Comparison of ENCODE assay signal across 17 cellular contexts in genomic region chr7:77569514-77570232, GRCh38. TPM values are rescaled to one million over a fixed set of nuclear protein-coding genes. Genes with fewer than 3 reads are reported as not detected.
DNase-seq lines count a peak whose midpoint lies in the region; ATAC-seq and TF ChIP-seq lines count a peak whose summit lies in the region.
"Had no signal": no experiment of that assay in that cellular context is flagged by ENCODE, and none has a peak within 500 bp of the region (broad histone marks: within the 10 kb centered on the region; RNA-seq: fewer than 3 reads in every experiment).

No MANE protein-coding gene starts in this region.

- H3K27me3 Mint-ChIP-seq in endothelial cell (ENCODE audit: unreplicated experiment) = peaks cover 4% of the 10 kb centered on the region
- H3K27me3 Mint-ChIP-seq: T-cell had no signal

- no peak overlapping the region for H3K4me3 Mint-ChIP-seq in endothelial cell (ENCODE audit: unreplicated experiment)
- H3K4me3 Mint-ChIP-seq: activated T-helper 1 cell treated with anti-CD3 and anti-CD28 coated beads, Interleukin-12 subunit alpha, Interleukin-12 subunit beta, Interleukin-2, Interleukin-4 antibody, amounts not matched to agents 30 ng/mL and 10 ng/mL and 1 ng/mL, durations not matched to agents 14 hours and 24 hours and 36 hours; T-cell had no signal

- peak overlapping the region; percentile 91 for H3K27ac ChIP-seq in GM23248
- H3K27ac ChIP-seq in spleen = peak overlapping the region in 7 of 8 donors; percentile 55 to 81 (median 67)
- H3K27ac ChIP-seq: BLaER1, Peyer's patch, testis had no signal

- H3K27ac Mint-ChIP-seq in endothelial cell (ENCODE audit: unreplicated experiment) = no peak overlapping the region
- H3K27ac Mint-ChIP-seq: activated T-helper 1 cell treated with anti-CD3 and anti-CD28 coated beads, Interleukin-12 subunit alpha, Interleukin-12 subunit beta, Interleukin-2, Interleukin-4 antibody, amounts not matched to agents 30 ng/mL and 10 ng/mL and 1 ng/mL, durations not matched to agents 14 hours and 24 hours and 36 hours; T-cell had no signal

- peaks cover 40% of the 10 kb centered on the region for H3K36me3 ChIP-seq in GM23248 (ENCODE audit: low read depth)
- peaks cover 0 to 39% (median 19%) of the 10 kb centered on the region in 6 donors for H3K36me3 ChIP-seq in spleen

- H3K9me3 ChIP-seq in GM23248 (ENCODE audit: low read depth) (no peaks in the 10 kb centered on the region), spleen (no peaks in the 10 kb centered on the region)
- H3K9me3 ChIP-seq: BLaER1, Peyer's patch, testis had no signal

- H3F3A ChIP-seq in GM23248 (ENCODE audit: insufficient read depth) = peaks cover 70% of the 10 kb centered on the region

- TF ChIP-seq CTCF in fibroblast of the aortic adventitia (IDR thresholded peaks at IDR 0.05; ENCODE audit: insufficient read depth, low read length) (no peak), spleen (IDR thresholded peaks at IDR 0.05 in 8 of 11, conservative IDR thresholded peaks at IDR 0.05 in 3 of 11) (no peak), endothelial cell (IDR thresholded peaks at IDR 0.05; ENCODE audit: unreplicated experiment) (no peak), GM10248 (IDR thresholded peaks at IDR 0.05; ENCODE audit: control extremely low read depth, extremely low read depth, low read depth, missing control alignments) (no peak)

- in situ Hi-C loops in GM23248 (cut with MboI) = no loop called here

- H3K36me3 Mint-ChIP-seq in endothelial cell (ENCODE audit: low read depth, unreplicated experiment) = peaks cover 14% of the 10 kb centered on the region

- POLR2A ChIA-PET in GM10248 (lab: Yijun Ruan, JAX) = no interaction called here

- no peak for TF ChIP-seq POLR2A in spleen (IDR thresholded peaks at IDR 0.05)

- intact Hi-C loops in spleen (cut with DNase I; ENCODE audit: low total_unique reads) = no loop called here

- CTCF ChIA-PET in GM10248 (lab: Yijun Ruan, JAX) = no interaction called here

- H3K4me1 ChIP-seq in GM23248 (ENCODE audit: insufficient read depth) = peaks cover 57% of the 10 kb centered on the region
- peaks cover 5 to 94% (median 56%) of the 10 kb centered on the region in 6 donors for H3K4me1 ChIP-seq in spleen
- H3K4me1 ChIP-seq: testis had no signal

- no peak overlapping the region for H2AFZ ChIP-seq in GM23248

- peaks cover 21% of the 10 kb centered on the region for H3K4me1 Mint-ChIP-seq in endothelial cell (ENCODE audit: unreplicated experiment)

- H3K9me2 ChIP-seq in GM23248 (ENCODE audit: insufficient read depth) = peaks cover 3% of the 10 kb centered on the region; the same call in 1 of the 2 replicates

- ATAC-seq in SK-N-SH treated with all-trans-retinoic acid at 6 μM for 48 hours = 0 out of 3 replicates have a peak, but pooled peaks have one; percentile 21
- ATAC-seq: T-cell had no signal

- H3K9me3 Mint-ChIP-seq in endothelial cell (ENCODE audit: unreplicated experiment) = no peaks in the 10 kb centered on the region
- H3K9me3 Mint-ChIP-seq: activated T-helper 1 cell treated with anti-CD3 and anti-CD28 coated beads, Interleukin-12 subunit alpha, Interleukin-12 subunit beta, Interleukin-2, Interleukin-4 antibody, amounts not matched to agents 30 ng/mL and 10 ng/mL and 1 ng/mL, durations not matched to agents 14 hours and 24 hours and 36 hours; T-cell had no signal

- H3K4me2 ChIP-seq in GM23248 (ENCODE audit: unreplicated experiment) = peak overlapping the region; percentile 77
- H3K4me2 ChIP-seq: BLaER1 had no signal

- no peaks in the 10 kb centered on the region for H3K27me3 ChIP-seq in GM23248 (replicated peaks; ENCODE audit: insufficient read depth)
- no peaks in the 10 kb centered on the region for H3K27me3 ChIP-seq in spleen (replicated peaks in 1 of 7)
- H3K27me3 ChIP-seq: BLaER1, Peyer's patch, testis had no signal

- 75% methylated on average over 8 of the region's 8 CpGs for WGBS in GM23248 (ENCODE audit: low coverage in 1 of 2, low lambda C conversion rate in 2 of 2, missing lambda C conversion rate in 2 of 2), 2 experiments
- WGBS in spleen, 5 donors = 77 to 86% (median 81%) methylated on average over 8 of the region's 8 CpGs

- H3K9ac ChIP-seq in GM23248 = peak overlapping the region; percentile 60
- H3K9ac ChIP-seq: BLaER1 had no signal

- H3K79me2 ChIP-seq in GM23248 (ENCODE audit: insufficient read depth) = peaks cover 95% of the 10 kb centered on the region

- no peaks in the 10 kb centered on the region for H4K20me1 ChIP-seq in GM23248 (ENCODE audit: insufficient read depth)

- peak overlapping the region; percentile 32; the same call in 1 of the 2 replicates for H3K4me3 ChIP-seq in GM23248
- H3K4me3 ChIP-seq in fibroblast of the aortic adventitia (ENCODE audit: low read depth, low read length) = no peak overlapping the region
- H3K4me3 ChIP-seq in spleen = no peak overlapping the region
- H3K4me3 ChIP-seq: BLaER1, Peyer's patch, testis had no signal

- DNase-seq in GM23248 = peak; percentile 28
- DNase-seq in fibroblast of the aortic adventitia (ENCODE audit: low read depth) = peak; percentile 33
- DNase-seq in spleen = no peak
- DNase-seq in endothelial cell (ENCODE audit: low spot score) = no peak
- no peak for DNase-seq in GM10248 (ENCODE audit: extremely low spot score)
- DNase-seq in cortex of kidney (lab: John Stamatoyannopoulos, UW) = no peak
- DNase-seq: activated CD4-positive, alpha-beta T cell treated with anti-CD3 and anti-CD28 coated beads, Interleukin-2, amount 50 U/mL, for 48 hours; central memory CD4-positive, alpha-beta T cell; NCI-H1105; NCI-H774; Peyer's patch; stimulated activated CD4-positive, alpha-beta T cell treated with anti-CD3 and anti-CD28 coated beads, Interleukin-2, amount 100 ng/mL, for 48 hours; T-cell; testis had no signal

TF ChIP-seq in SK-N-SH treated with all-trans-retinoic acid at 6 μM for 48 hours, 23 proteins besides CTCF, POLR2A, EP300 and RAD21:
- TF ChIP-seq, protein P1, sequence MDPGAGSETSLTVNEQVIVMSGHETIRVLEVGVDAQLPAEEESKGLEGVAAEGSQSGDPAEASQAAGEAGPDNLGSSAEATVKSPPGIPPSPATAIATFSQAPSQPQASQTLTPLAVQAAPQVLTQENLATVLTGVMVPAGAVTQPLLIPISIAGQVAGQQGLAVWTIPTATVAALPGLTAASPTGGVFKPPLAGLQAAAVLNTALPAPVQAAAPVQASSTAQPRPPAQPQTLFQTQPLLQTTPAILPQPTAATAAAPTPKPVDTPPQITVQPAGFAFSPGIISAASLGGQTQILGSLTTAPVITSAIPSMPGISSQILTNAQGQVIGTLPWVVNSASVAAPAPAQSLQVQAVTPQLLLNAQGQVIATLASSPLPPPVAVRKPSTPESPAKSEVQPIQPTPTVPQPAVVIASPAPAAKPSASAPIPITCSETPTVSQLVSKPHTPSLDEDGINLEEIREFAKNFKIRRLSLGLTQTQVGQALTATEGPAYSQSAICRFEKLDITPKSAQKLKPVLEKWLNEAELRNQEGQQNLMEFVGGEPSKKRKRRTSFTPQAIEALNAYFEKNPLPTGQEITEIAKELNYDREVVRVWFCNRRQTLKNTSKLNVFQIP (CRISPR knock-in tag; IDR thresholded peaks at IDR 0.05; ENCODE audit: borderline replicate concordance, low read depth) = no peak
- TF ChIP-seq, protein P2, sequence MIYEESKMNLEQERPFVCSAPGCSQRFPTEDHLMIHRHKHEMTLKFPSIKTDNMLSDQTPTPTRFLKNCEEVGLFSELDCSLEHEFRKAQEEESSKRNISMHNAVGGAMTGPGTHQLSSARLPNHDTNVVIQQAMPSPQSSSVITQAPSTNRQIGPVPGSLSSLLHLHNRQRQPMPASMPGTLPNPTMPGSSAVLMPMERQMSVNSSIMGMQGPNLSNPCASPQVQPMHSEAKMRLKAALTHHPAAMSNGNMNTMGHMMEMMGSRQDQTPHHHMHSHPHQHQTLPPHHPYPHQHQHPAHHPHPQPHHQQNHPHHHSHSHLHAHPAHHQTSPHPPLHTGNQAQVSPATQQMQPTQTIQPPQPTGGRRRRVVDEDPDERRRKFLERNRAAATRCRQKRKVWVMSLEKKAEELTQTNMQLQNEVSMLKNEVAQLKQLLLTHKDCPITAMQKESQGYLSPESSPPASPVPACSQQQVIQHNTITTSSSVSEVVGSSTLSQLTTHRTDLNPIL (CRISPR knock-in tag; IDR thresholded peaks at IDR 0.05; ENCODE audit: low read depth) = no peak
- TF ChIP-seq GLIS3 (CRISPR knock-in tag; IDR thresholded peaks at IDR 0.05) = no peak
- no peak for TF ChIP-seq ZNF8 (CRISPR knock-in tag; IDR thresholded peaks at IDR 0.05)
- TF ChIP-seq ZFP30 (CRISPR knock-in tag; IDR thresholded peaks at IDR 0.05) = no peak
- TF ChIP-seq ZC3H10 (CRISPR knock-in tag; IDR thresholded peaks at IDR 0.05) = no peak
- no peak for TF ChIP-seq BACH2 (CRISPR knock-in tag; IDR thresholded peaks at IDR 0.05; ENCODE audit: borderline replicate concordance)
- no peak for TF ChIP-seq OSR1 (CRISPR knock-in tag; IDR thresholded peaks at IDR 0.05)
- no peak for TF ChIP-seq TOX (CRISPR knock-in tag; IDR thresholded peaks at IDR 0.05; ENCODE audit: borderline replicate concordance)
- TF ChIP-seq ZNF565 (CRISPR knock-in tag; conservative IDR thresholded peaks at IDR 0.05; ENCODE audit: low read depth) = no peak
TF ChIP-seq in SK-N-SH treated with all-trans-retinoic acid at 6 μM for 48 hours: peak in this region for 0.

RNA-seq across cellular contexts. Expression of gene PTPN12, which starts 32.6 kb away (rescaled TPM):
- total RNA-seq in GM23248 (2014; rRNA removed; shearing (Covaris generic)) = 24.9 and 25.6 TPM in 2 replicates
- polyA plus RNA-seq in GM23248 (2016; fragmentation: Nextera tagmentation; extraction: Ambion mirVana) (18.7 and 21.7 TPM in 2 replicates), spleen (10 to 100 TPM; 32.1 to 53.5 (median 36.6) TPM)
- total RNA-seq in fibroblast of the aortic adventitia (ENCODE audit: low replicate concordance) (46.9 and 54.0 TPM in 2 replicates), spleen (100 to 1,000 TPM in 6 of 7 donors, 10 to 100 TPM in 1; 78.9 to 183 (median 135) TPM), endothelial cell (ENCODE audit: unreplicated experiment) (186 TPM)

Comparison
In these comparisons a context has a peak if more than half of its experiments do, and no peak if none do; other contexts are left out.
1. DNase-seq: peak in GM23248 (single experiment) and fibroblast of the aortic adventitia (single experiment); none in spleen (single experiment), endothelial cell (single experiment), GM10248 (single experiment) and cortex of kidney (single experiment).